Comparison of ENCODE assay signal across 8 cellular contexts in the genomic region with DNA sequence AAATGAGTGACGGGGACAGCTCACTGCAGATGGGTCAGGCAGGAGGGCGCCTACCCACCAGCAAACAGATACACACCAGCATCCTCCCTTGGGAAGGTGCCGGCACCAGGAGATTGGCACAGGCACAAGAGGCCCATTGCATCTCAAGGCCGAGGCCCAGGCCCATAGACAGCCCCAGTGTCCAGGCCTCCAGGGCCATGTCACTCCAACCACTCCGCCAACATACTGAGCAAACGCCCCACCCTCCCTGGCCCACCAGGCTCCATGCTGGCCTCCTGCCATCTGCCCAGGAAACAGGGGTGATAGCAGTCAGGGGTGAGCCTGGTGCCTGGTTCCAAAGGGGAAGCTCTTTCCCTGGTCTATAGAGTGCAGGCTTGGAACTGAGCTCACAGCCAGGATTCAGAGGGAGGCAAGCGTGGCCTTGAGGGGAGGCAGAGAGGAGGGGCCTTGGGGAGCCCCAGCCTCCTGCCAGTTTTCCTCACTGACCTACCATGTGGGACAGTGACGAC. TPM values are rescaled to one million over a fixed set of nuclear protein-coding genes. Genes with fewer than 3 reads are reported as not detected.
DNase-seq lines count a peak whose midpoint lies in the region; ATAC-seq and TF ChIP-seq lines count a peak whose summit lies in the region.

No MANE protein-coding gene starts in this region.

- DNase-seq in right cardiac atrium = peak; percentile 61 to 78 (median 77)
- DNase-seq in Right ventricle myocardium inferior (ENCODE audit: missing footprints) = no peak
- no peak for DNase-seq in activated naive CD8-positive, alpha-beta T cell treated with anti-CD3 and anti-CD28 coated beads, Interleukin-2, amount 50 U/mL, for 24 hours
- no peak for DNase-seq in naive thymus-derived CD8-positive, alpha-beta T cell
- no peak for DNase-seq in upper lobe of right lung
- DNase-seq in SK-N-DZ (ENCODE audit: low spot score) = no peak
- DNase-seq in activated gamma-delta T cell (lab: John Stamatoyannopoulos, UW) = no peak

- peaks cover 7% of the 10 kb centered on the region for H3K36me3 Mint-ChIP-seq in activated naive CD8-positive, alpha-beta T cell treated with anti-CD3 and anti-CD28 coated beads, Interleukin-2, amount 50 U/mL, for 24 hours (ENCODE audit: low read depth)
- H3K36me3 Mint-ChIP-seq in naive thymus-derived CD8-positive, alpha-beta T cell = no peaks in the 10 kb centered on the region

- no peaks in the 10 kb centered on the region for H3K27me3 Mint-ChIP-seq in activated naive CD8-positive, alpha-beta T cell treated with anti-CD3 and anti-CD28 coated beads, Interleukin-2, amount 50 U/mL, for 24 hours
- no peaks in the 10 kb centered on the region for H3K27me3 Mint-ChIP-seq in naive thymus-derived CD8-positive, alpha-beta T cell

- 68% methylated on average over 8 of the region's 8 CpGs for WGBS in right cardiac atrium

- H3K36me3 ChIP-seq in upper lobe of right lung = no peaks in the 10 kb centered on the region

- no peak overlapping the region for H3K4me3 Mint-ChIP-seq in activated naive CD8-positive, alpha-beta T cell treated with anti-CD3 and anti-CD28 coated beads, Interleukin-2, amount 50 U/mL, for 24 hours
- H3K4me3 Mint-ChIP-seq in naive thymus-derived CD8-positive, alpha-beta T cell = peak overlapping the region in 1 of 10 donors; percentile 65

- H3K9me3 ChIP-seq in right cardiac atrium (ENCODE audit: control insufficient read depth, low read length) (no peaks in the 10 kb centered on the region), upper lobe of right lung (no peaks in the 10 kb centered on the region)

- intact Hi-C loops in right cardiac atrium (cut with DNase I) (no loop called here), Right ventricle myocardium inferior (cut with DNase I) (no loop called here), upper lobe of right lung (cut with DNase I) (no loop called here)

- H3K27ac Mint-ChIP-seq in activated naive CD8-positive, alpha-beta T cell treated with anti-CD3 and anti-CD28 coated beads, Interleukin-2, amount 50 U/mL, for 24 hours = peak overlapping the region; percentile 59
- peak overlapping the region; percentile 81 to 97 (median 90) for H3K27ac Mint-ChIP-seq in naive thymus-derived CD8-positive, alpha-beta T cell

- no peak overlapping the region for H3K4me3 ChIP-seq in right cardiac atrium (ENCODE audit: low read length)
- H3K4me3 ChIP-seq in upper lobe of right lung = no peak overlapping the region

- H3K27me3 ChIP-seq in right cardiac atrium (ENCODE audit: control insufficient read depth, insufficient read depth) (no peaks in the 10 kb centered on the region), upper lobe of right lung (no peaks in the 10 kb centered on the region)

- ATAC-seq in right cardiac atrium (peak in 1 of 2 donors; percentile 1), Right ventricle myocardium inferior (no peak), upper lobe of right lung (no peak), HG03378 (IDR thresholded peaks at IDR 0.05; ENCODE audit: unreplicated experiment) (no peak)
- ATAC-seq in activated naive CD8-positive, alpha-beta T cell treated with anti-CD3 and anti-CD28 coated beads, Interleukin-2, amount 50 U/mL, for 24 hours = no peak
- no peak for ATAC-seq in naive thymus-derived CD8-positive, alpha-beta T cell

- H3K27ac ChIP-seq in right cardiac atrium (ENCODE audit: low read length) (no peak overlapping the region), upper lobe of right lung (peak overlapping the region; percentile 66)

- no peak for TF ChIP-seq CTCF in upper lobe of right lung (IDR thresholded peaks at IDR 0.05)

- no peaks in the 10 kb centered on the region for H3K9me3 Mint-ChIP-seq in activated naive CD8-positive, alpha-beta T cell treated with anti-CD3 and anti-CD28 coated beads, Interleukin-2, amount 50 U/mL, for 24 hours
- H3K9me3 Mint-ChIP-seq in naive thymus-derived CD8-positive, alpha-beta T cell = no peaks in the 10 kb centered on the region

- H3K4me1 Mint-ChIP-seq in activated naive CD8-positive, alpha-beta T cell treated with anti-CD3 and anti-CD28 coated beads, Interleukin-2, amount 50 U/mL, for 24 hours = peaks cover 41% of the 10 kb centered on the region
- H3K4me1 Mint-ChIP-seq in naive thymus-derived CD8-positive, alpha-beta T cell = peaks cover 26 to 69% (median 55%) of the 10 kb centered on the region in 4 donors

- POLR2A ChIA-PET in naive thymus-derived CD8-positive, alpha-beta T cell (lab: Charles Lee) = interaction anchor here (1.2 to 1.5 kb wide), 2 partner anchors 10 to 71 kb away, joined by 3 to 4 read pairs; no protein-coding TSS in a partner anchor

- H3K4me1 ChIP-seq in right cardiac atrium (ENCODE audit: control insufficient read depth, insufficient read depth, low read length) = peaks cover 22% of the 10 kb centered on the region
- peaks cover 49% of the 10 kb centered on the region for H3K4me1 ChIP-seq in upper lobe of right lung

RNA-seq across cellular contexts. Expression of gene PISD, which starts 34.7 kb away (rescaled TPM):
- 10 to 100 TPM; 18.6 to 33.5 (median 19.7) TPM for total RNA-seq in right cardiac atrium
- polyA plus RNA-seq in right cardiac atrium = 11.1 TPM
- total RNA-seq in Right ventricle myocardium inferior = 18.4 TPM
- total RNA-seq in naive thymus-derived CD8-positive, alpha-beta T cell = 10 to 100 TPM; 35.2 to 36.6 TPM
- polyA plus RNA-seq in naive thymus-derived CD8-positive, alpha-beta T cell = 10 to 100 TPM; 12.7 to 21.0 (median 17.7) TPM
- total RNA-seq in upper lobe of right lung = 51.2 TPM
- 43.9 and 48.2 TPM in 2 replicates for polyA plus RNA-seq in SK-N-DZ (2014; cell fraction: cytosol; rRNA removed)
- 131 and 134 TPM in 2 replicates for polyA plus RNA-seq in SK-N-DZ (2014; cell fraction: nucleus; rRNA removed)

Comparison
In these comparisons a context has a peak if more than half of its experiments do, and no peak if none do; other contexts are left out.
1. DNase-seq: peak in right cardiac atrium (3 of 3); none in Right ventricle myocardium inferior (single experiment), activated naive CD8-positive, alpha-beta T cell treated with anti-CD3 and anti-CD28 coated beads, Interleukin-2, amount 50 U/mL, for 24 hours (single experiment), naive thymus-derived CD8-positive, alpha-beta T cell (0 of 10), upper lobe of right lung (single experiment), SK-N-DZ (single experiment) and activated gamma-delta T cell (single experiment).